Comparison of ENCODE assay signal across 25 cellular contexts in the genomic region with DNA sequence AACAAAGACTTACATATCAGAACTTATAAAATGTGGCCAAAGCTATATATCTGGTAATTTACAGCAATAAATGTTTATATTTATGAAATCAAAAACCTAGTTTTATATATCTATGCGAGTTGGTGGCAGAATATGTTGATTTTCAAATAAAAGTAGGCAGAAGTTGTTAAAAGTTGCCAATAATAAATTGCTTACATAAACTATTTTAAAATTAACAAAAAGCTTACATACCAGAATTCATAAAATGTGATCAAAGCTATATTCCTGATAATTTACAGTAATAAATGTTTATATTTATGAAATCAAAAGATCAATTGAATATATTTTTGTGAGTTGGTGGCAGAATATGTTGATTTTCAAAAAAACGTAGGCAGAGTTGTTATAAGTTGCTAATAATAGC.
"Had no signal": no experiment of that assay in that cellular context is flagged by ENCODE, and none has a peak within 500 bp of the region (broad histone marks: within the 10 kb centered on the region; RNA-seq: fewer than 3 reads in every experiment).

No MANE protein-coding gene starts in this region.

- H3K4me1 ChIP-seq: colonic mucosa, esophagus squamous epithelium, gastroesophageal sphincter, heart left ventricle, left lung, lower lobe of right lung had no signal

- H3K79me2 ChIP-seq: hepatocyte had no signal

- H2AFZ ChIP-seq: hepatocyte had no signal

- ATAC-seq: effector memory CD8-positive, alpha-beta T cell; esophagus mucosa; gastroesophageal sphincter; heart left ventricle; left cardiac atrium; left lung; left ventricle myocardium superior; lower lobe of right lung; mucosa of descending colon; naive thymus-derived CD8-positive, alpha-beta T cell had no signal

- H3K27me3 ChIP-seq: colonic mucosa, esophagus squamous epithelium, gastroesophageal sphincter, heart left ventricle, hepatocyte, left lung had no signal

- H3K4me3 ChIP-seq: colonic mucosa, esophagus squamous epithelium, gastroesophageal sphincter, heart left ventricle, hepatocyte, left lung, lower lobe of right lung, mucosa of descending colon had no signal

- H3K9me3 ChIP-seq: colonic mucosa, esophagus squamous epithelium, gastroesophageal sphincter, lower lobe of right lung, mucosa of descending colon had no signal

- FAIRE-seq: keratinocyte had no signal

- DNase-seq: colonic mucosa; cortex of kidney; effector CD8-positive, alpha-beta T cell; effector memory CD8-positive, alpha-beta T cell; endodermal cell; erythroblast; esophagus squamous epithelium; foreskin fibroblast; foreskin melanocyte; heart left ventricle; hypothalamus; immature natural killer cell; left cardiac atrium; left lung; left ventricle myocardium superior; lower lobe of right lung; mesenchymal stem cell; mucosa of descending colon; naive B cell; naive thymus-derived CD8-positive, alpha-beta T cell had no signal

- H3K36me3 ChIP-seq: colonic mucosa, esophagus squamous epithelium, gastroesophageal sphincter, heart left ventricle, left lung, lower lobe of right lung had no signal

- H3K4me2 ChIP-seq: hepatocyte had no signal

- H3K27ac ChIP-seq: colonic mucosa, epithelial cell of prostate, esophagus squamous epithelium, gastroesophageal sphincter, heart left ventricle, hepatocyte, left lung, lower lobe of right lung had no signal
